Comparison of ENCODE assay signal across 8 cellular contexts in genomic region chr14:93044601-93045000, GRCh38.
DNase-seq lines count a peak whose midpoint lies in the region; ATAC-seq and FAIRE-seq lines count a peak whose summit lies in the region.

No MANE protein-coding gene starts in this region.

- H3K27ac Mint-ChIP-seq in IgD-negative memory B cell, result peak overlapping the region; percentile 25 to 82 (median 80)
- peak overlapping the region; percentile 21 to 78 for H3K27ac Mint-ChIP-seq in effector memory CD8-positive, alpha-beta T cell
- no peak overlapping the region for H3K27ac Mint-ChIP-seq in activated CD4-positive, alpha-beta memory T cell treated with anti-CD3 and anti-CD28 coated beads for 36 hours

- intact Hi-C loops in activated CD4-positive, alpha-beta memory T cell treated with anti-CD3 and anti-CD28 coated beads for 36 hours (cut with micrococcal nuclease), result no loop called here

- peaks cover 48 to 53% (median 51%) of the 10 kb centered on the region in 3 donors for H3K4me1 Mint-ChIP-seq in IgD-negative memory B cell
- peaks cover 36 to 45% of the 10 kb centered on the region in 2 donors for H3K4me1 Mint-ChIP-seq in effector memory CD8-positive, alpha-beta T cell (ENCODE audit: low read depth in 2 of 2)
- H3K4me1 Mint-ChIP-seq in activated CD4-positive, alpha-beta memory T cell treated with anti-CD3 and anti-CD28 coated beads for 36 hours (ENCODE audit: low read depth), result peaks cover 9% of the 10 kb centered on the region

- DNase-seq in GM19239 (ENCODE audit: insufficient read length, low spot score) (peak; percentile 28), NCI-H446 (lab: John Stamatoyannopoulos, UW) (no peak), NCI-H1417 treated with DMSO at 0.1 percent for 48 hours (lab: John Stamatoyannopoulos, UW) (no peak), NCI-H2196 (lab: John Stamatoyannopoulos, UW; ENCODE audit: unreplicated experiment) (no peak)
- no peak for DNase-seq in effector memory CD8-positive, alpha-beta T cell
- no peak for DNase-seq in activated CD4-positive, alpha-beta memory T cell treated with anti-CD3 and anti-CD28 coated beads for 36 hours

- peak overlapping the region in 3 of 4 donors; percentile 5 to 82 (median 61) for H3K4me3 Mint-ChIP-seq in IgD-negative memory B cell
- no peak overlapping the region for H3K4me3 Mint-ChIP-seq in effector memory CD8-positive, alpha-beta T cell
- no peak overlapping the region for H3K4me3 Mint-ChIP-seq in activated CD4-positive, alpha-beta memory T cell treated with anti-CD3 and anti-CD28 coated beads for 36 hours

- peak; percentile 68 for FAIRE-seq in GM19239 (lab: Jason Lieb, UNC)

- H3K9me3 Mint-ChIP-seq in IgD-negative memory B cell, result no peaks in the 10 kb centered on the region
- no peaks in the 10 kb centered on the region for H3K9me3 Mint-ChIP-seq in effector memory CD8-positive, alpha-beta T cell
- H3K9me3 Mint-ChIP-seq in activated CD4-positive, alpha-beta memory T cell treated with anti-CD3 and anti-CD28 coated beads for 36 hours, result no peaks in the 10 kb centered on the region

- CTCF ChIA-PET in activated CD4-positive, alpha-beta memory T cell treated with anti-CD3 and anti-CD28 coated beads for 36 hours (lab: Charles Lee), result no interaction called here

- H3K27me3 Mint-ChIP-seq in IgD-negative memory B cell, result peaks cover 2% of the 10 kb centered on the region
- H3K27me3 Mint-ChIP-seq in effector memory CD8-positive, alpha-beta T cell, result no peaks in the 10 kb centered on the region
- H3K27me3 Mint-ChIP-seq in activated CD4-positive, alpha-beta memory T cell treated with anti-CD3 and anti-CD28 coated beads for 36 hours, result no peaks in the 10 kb centered on the region

- no peak for ATAC-seq in effector memory CD8-positive, alpha-beta T cell (replicated peaks)

- H3K36me3 Mint-ChIP-seq in IgD-negative memory B cell, result peaks cover 2% of the 10 kb centered on the region
- no peaks in the 10 kb centered on the region for H3K36me3 Mint-ChIP-seq in effector memory CD8-positive, alpha-beta T cell (ENCODE audit: insufficient read depth)
- no peaks in the 10 kb centered on the region for H3K36me3 Mint-ChIP-seq in activated CD4-positive, alpha-beta memory T cell treated with anti-CD3 and anti-CD28 coated beads for 36 hours

- POLR2A ChIA-PET in activated CD4-positive, alpha-beta memory T cell treated with anti-CD3 and anti-CD28 coated beads for 36 hours (lab: Charles Lee), result no interaction called here

- H3K4me3 ChIP-seq in skin epidermis, result no peak overlapping the region

- H3K27ac ChIP-seq in skin epidermis, result peak overlapping the region in 11 of 21 experiments; percentile 8 to 87 (median 53)

Comparison
In these comparisons a context has a peak if more than half of its experiments do, and no peak if none do; other contexts are left out.
1. H3K4me3 Mint-ChIP-seq: peak in IgD-negative memory B cell (3 of 4); none in effector memory CD8-positive, alpha-beta T cell (0 of 2) and activated CD4-positive, alpha-beta memory T cell treated with anti-CD3 and anti-CD28 coated beads for 36 hours (single experiment).